Comparison of ENCODE assay signal across 12 cellular contexts in genomic region chr3:16147226-16147625, GRCh38. TPM values are rescaled to one million over a fixed set of nuclear protein-coding genes. Genes with fewer than 3 reads are reported as not detected.
DNase-seq lines count a peak whose midpoint lies in the region; ATAC-seq and TF ChIP-seq lines count a peak whose summit lies in the region.
"Had no signal": no experiment of that assay in that cellular context is flagged by ENCODE, and none has a peak within 500 bp of the region (broad histone marks: within the 10 kb centered on the region; RNA-seq: fewer than 3 reads in every experiment).

No MANE protein-coding gene starts in this region.

- H3K4me3 Mint-ChIP-seq in activated naive CD8-positive, alpha-beta T cell: no peak overlapping the region
- no peak overlapping the region for H3K4me3 Mint-ChIP-seq in activated naive CD8-positive, alpha-beta T cell treated with anti-CD3 and anti-CD28 coated beads, Interleukin-2, amount 50 U/mL, for 24 hours
- H3K4me3 Mint-ChIP-seq in endothelial cell (ENCODE audit: unreplicated experiment): no peak overlapping the region

- H3K79me2 ChIP-seq in PC-3 (ENCODE audit: low read length): no peaks in the 10 kb centered on the region

- peak overlapping the region; percentile 13 for H3K27ac Mint-ChIP-seq in activated naive CD8-positive, alpha-beta T cell
- no peak overlapping the region for H3K27ac Mint-ChIP-seq in activated naive CD8-positive, alpha-beta T cell treated with anti-CD3 and anti-CD28 coated beads, Interleukin-2, amount 50 U/mL, for 24 hours
- H3K27ac Mint-ChIP-seq in endothelial cell (ENCODE audit: unreplicated experiment): no peak overlapping the region

- POLR2A ChIA-PET in PC-3 (lab: Charles Lee; ENCODE audit: unreplicated experiment): interaction anchor here (0.9 kb wide), 1 partner anchor 87 kb away, joined by 6 read pairs; no protein-coding TSS in a partner anchor

- TF ChIP-seq CTCF in PC-3 (conservative IDR thresholded peaks at IDR 0.05; ENCODE audit: low read depth, low read length) (no peak), esophagus muscularis mucosa (IDR thresholded peaks at IDR 0.05) (no peak), endothelial cell (IDR thresholded peaks at IDR 0.05; ENCODE audit: unreplicated experiment) (no peak)

- no peak overlapping the region for H2AFZ ChIP-seq in PC-3 (ENCODE audit: low read length)

- H3K9me2 ChIP-seq in PC-3 (replicated peaks; ENCODE audit: low read length): no peaks in the 10 kb centered on the region

- DNase-seq in activated naive CD8-positive, alpha-beta T cell treated with anti-CD3 and anti-CD28 coated beads, Interleukin-2, amount 50 U/mL, for 24 hours: no peak
- DNase-seq in PC-3 (peak; percentile 48), esophagus muscularis mucosa (ENCODE audit: extremely low spot score) (peak; percentile 31), endothelial cell (ENCODE audit: low spot score) (no peak), retina (no peak)
- DNase-seq: ACHN, Right ventricle myocardium superior, thyroid gland had no signal

- no peak overlapping the region for H3K9ac ChIP-seq in PC-3 (ENCODE audit: low read length)

- H3K27ac ChIP-seq in PC-3 (ENCODE audit: low read length): no peak overlapping the region
- peak overlapping the region in 3 of 4 donors; percentile 50 to 78 (median 67) for H3K27ac ChIP-seq in esophagus muscularis mucosa (replicated peaks in 1 of 4)
- H3K27ac ChIP-seq: cardiac muscle cell had no signal

- H3K4me3 ChIP-seq in PC-3 (ENCODE audit: low read length) (no peak overlapping the region), esophagus muscularis mucosa (no peak overlapping the region)
- H3K4me3 ChIP-seq: cardiac muscle cell, thyroid gland had no signal

- WGBS in esophagus muscularis mucosa: 74% methylated on average over 1 of the region's 1 CpG

- no peak for TF ChIP-seq EP300 in esophagus muscularis mucosa (IDR thresholded peaks at IDR 0.05)

- TF ChIP-seq POLR2A in esophagus muscularis mucosa (IDR thresholded peaks at IDR 0.05; ENCODE audit: low read depth): no peak

- no peak for ATAC-seq in activated naive CD8-positive, alpha-beta T cell treated with anti-CD3 and anti-CD28 coated beads, Interleukin-2, amount 50 U/mL, for 24 hours
- ATAC-seq in PC-3 (peak; percentile 86), GM18519 (IDR thresholded peaks at IDR 0.05; ENCODE audit: low FRiP score, unreplicated experiment) (no peak), GM21825 (IDR thresholded peaks at IDR 0.05; ENCODE audit: unreplicated experiment) (no peak)

- CTCF ChIA-PET in PC-3 (lab: Charles Lee): interaction anchor here (0.6 kb wide), 1 partner anchor 164 kb away, joined by 4 read pairs; no protein-coding TSS in a partner anchor

- H3K4me1 ChIP-seq in PC-3 (ENCODE audit: insufficient read depth, low read length) (no peaks in the 10 kb centered on the region), esophagus muscularis mucosa (peaks cover 25 to 36% (median 32%) of the 10 kb centered on the region in 4 donors)

- no peak overlapping the region for H3K4me2 ChIP-seq in PC-3 (ENCODE audit: low read length)

- no peaks in the 10 kb centered on the region for H3K4me1 Mint-ChIP-seq in activated naive CD8-positive, alpha-beta T cell (ENCODE audit: low read depth)
- no peaks in the 10 kb centered on the region for H3K4me1 Mint-ChIP-seq in activated naive CD8-positive, alpha-beta T cell treated with anti-CD3 and anti-CD28 coated beads, Interleukin-2, amount 50 U/mL, for 24 hours
- H3K4me1 Mint-ChIP-seq in endothelial cell (ENCODE audit: unreplicated experiment): no peaks in the 10 kb centered on the region

- H3K9me3 ChIP-seq in PC-3 (ENCODE audit: low read length) (no peaks in the 10 kb centered on the region), esophagus muscularis mucosa (no peaks in the 10 kb centered on the region)
- H3K9me3 ChIP-seq: thyroid gland had no signal

- peaks cover 1% of the 10 kb centered on the region for H3K27me3 Mint-ChIP-seq in activated naive CD8-positive, alpha-beta T cell
- no peaks in the 10 kb centered on the region for H3K27me3 Mint-ChIP-seq in activated naive CD8-positive, alpha-beta T cell treated with anti-CD3 and anti-CD28 coated beads, Interleukin-2, amount 50 U/mL, for 24 hours
- H3K27me3 Mint-ChIP-seq in endothelial cell (ENCODE audit: unreplicated experiment): no peaks in the 10 kb centered on the region

- H3K36me3 Mint-ChIP-seq in activated naive CD8-positive, alpha-beta T cell: peaks cover 5% of the 10 kb centered on the region
- no peaks in the 10 kb centered on the region for H3K36me3 Mint-ChIP-seq in activated naive CD8-positive, alpha-beta T cell treated with anti-CD3 and anti-CD28 coated beads, Interleukin-2, amount 50 U/mL, for 24 hours (ENCODE audit: low read depth)
- H3K36me3 Mint-ChIP-seq in endothelial cell (ENCODE audit: low read depth, unreplicated experiment): peaks cover 8% of the 10 kb centered on the region

- H3K27me3 ChIP-seq in PC-3 (ENCODE audit: low read length) (no peaks in the 10 kb centered on the region), esophagus muscularis mucosa (no peaks in the 10 kb centered on the region)
- H3K27me3 ChIP-seq: cardiac muscle cell, thyroid gland had no signal

- intact Hi-C loops in PC-3 (cut with micrococcal nuclease) (loop anchor here (10.0 kb wide), 1 partner anchor 332 kb away; no protein-coding TSS in a partner anchor), esophagus muscularis mucosa (cut with DNase I) (no loop called here)

- H3K36me3 ChIP-seq in PC-3 (ENCODE audit: low read depth, low read length) (no peaks in the 10 kb centered on the region), esophagus muscularis mucosa (no peaks in the 10 kb centered on the region)
- H3K36me3 ChIP-seq: cardiac muscle cell, thyroid gland had no signal

- H3K9me3 Mint-ChIP-seq in activated naive CD8-positive, alpha-beta T cell (ENCODE audit: low read depth): peaks cover 7% of the 10 kb centered on the region
- peaks cover 13% of the 10 kb centered on the region for H3K9me3 Mint-ChIP-seq in activated naive CD8-positive, alpha-beta T cell treated with anti-CD3 and anti-CD28 coated beads, Interleukin-2, amount 50 U/mL, for 24 hours
- peaks cover 9% of the 10 kb centered on the region for H3K9me3 Mint-ChIP-seq in endothelial cell (ENCODE audit: unreplicated experiment)

- H4K20me1 ChIP-seq in PC-3 (ENCODE audit: low read length): no peaks in the 10 kb centered on the region

- no TSS peak for BruUV-seq in PC-3 (replicated peaks; lab: Mats Ljungman, UMichigan)

- H3F3A ChIP-seq in PC-3 (ENCODE audit: low read length, unreplicated experiment): no peaks in the 10 kb centered on the region

RNA-seq across cellular contexts. Expression of gene GALNT15, which starts 27.3 kb away (rescaled TPM):
- total RNA-seq in PC-3 (2014; rRNA removed) (not detected in 2 replicates), esophagus muscularis mucosa (100 to 1,000 TPM in 3 of 4 donors, 10 to 100 TPM in 1; 76.0 to 320 (median 135) TPM), endothelial cell (ENCODE audit: unreplicated experiment) (0.08 TPM)

Comparison
In these comparisons a context has a peak if more than half of its experiments do, and no peak if none do; other contexts are left out.
1. DNase-seq: peak in PC-3 (single experiment) and esophagus muscularis mucosa (single experiment); none in activated naive CD8-positive, alpha-beta T cell treated with anti-CD3 and anti-CD28 coated beads, Interleukin-2, amount 50 U/mL, for 24 hours (single experiment), endothelial cell (single experiment) and retina (single experiment).
2. RNA of gene GALNT15, which starts 27.3 kb away (total RNA-seq): 76.0 to 320 TPM in esophagus muscularis mucosa; 0.08 TPM in endothelial cell (single experiment) and not detected in PC-3; every median in the first group is over 10 times any median in the second.